In genomic region chr17:10844667-10845387, GRCh38 we compare ENCODE assay signal across 1 cellular context.
A peak's percentile ranks its signal among the peaks of the same experiment; 100 is the strongest.
TF ChIP-seq lines count a peak whose summit lies in the region.

No MANE protein-coding gene starts in this region.

TF ChIP-seq in K562, 482 proteins besides CTCF, POLR2A, EP300 and RAD21 (continued from another document):
- TF ChIP-seq CTCFL (IDR thresholded peaks at IDR 0.05; ENCODE audit: borderline replicate concordance, insufficient read depth, low read depth, low read length, poor library complexity, severe bottlenecking) (no peak), ZNF41 (CRISPR knock-in tag; conservative IDR thresholded peaks at IDR 0.05) (no peak), NFIX (CRISPR knock-in tag; IDR thresholded peaks at IDR 0.05; ENCODE audit: low read depth) (no peak), OTX1 (CRISPR knock-in tag; IDR thresholded peaks at IDR 0.05) (no peak), ZNF408 (CRISPR knock-in tag; IDR thresholded peaks at IDR 0.05; ENCODE audit: low read depth) (no peak), ETV6 (IDR thresholded peaks at IDR 0.05; ENCODE audit: borderline replicate concordance in 1 of 2, low read depth in 2 of 2, low read length in 1 of 2) (no peak), ETV6 (CRISPR knock-in tag; IDR thresholded peaks at IDR 0.05; ENCODE audit: borderline replicate concordance) (no peak), PHF21A (IDR thresholded peaks at IDR 0.05; ENCODE audit: borderline replicate concordance, low read depth) (no peak), ELF2 (CRISPR knock-in tag; IDR thresholded peaks at IDR 0.05) (no peak), ZNF253 (CRISPR knock-in tag; conservative IDR thresholded peaks at IDR 0.05) (no peak), STAG1 (CRISPR knock-in tag; IDR thresholded peaks at IDR 0.05; ENCODE audit: borderline replicate concordance) (peak; percentile 24; the same call in 1 of the 2 replicates), MEF2A (IDR thresholded peaks at IDR 0.05; ENCODE audit: control insufficient read depth, low read depth, low read length) (no peak), CHD1 (IDR thresholded peaks at IDR 0.05; ENCODE audit: low read length) (no peak), ZNF717 (CRISPR knock-in tag; IDR thresholded peaks at IDR 0.05) (no peak), CTBP1 (IDR thresholded peaks at IDR 0.05; ENCODE audit: borderline replicate concordance) (no peak), ZNF764 (CRISPR knock-in tag; IDR thresholded peaks at IDR 0.05; ENCODE audit: low read depth) (no peak), SMC3 (conservative IDR thresholded peaks at IDR 0.05; ENCODE audit: insufficient read depth, low read depth, low read length) (peak; percentile 58), VEZF1 (CRISPR knock-in tag; IDR thresholded peaks at IDR 0.05) (peak; percentile 65), GATAD2A (IDR thresholded peaks at IDR 0.05) (no peak), ZNF324 (CRISPR knock-in tag; IDR thresholded peaks at IDR 0.05) (no peak), MBD1 (CRISPR knock-in tag; IDR thresholded peaks at IDR 0.05) (no peak), TARDBP (IDR thresholded peaks at IDR 0.05) (no peak)
